Comparison of ENCODE assay signal across 18 cellular contexts in genomic region chr12:42695490-42695995, GRCh38.
DNase-seq lines count a peak whose midpoint lies in the region; ATAC-seq and TF ChIP-seq lines count a peak whose summit lies in the region.
"Had no signal": no experiment of that assay in that cellular context is flagged by ENCODE, and none has a peak within 500 bp of the region (broad histone marks: within the 10 kb centered on the region; RNA-seq: fewer than 3 reads in every experiment).

No MANE protein-coding gene starts in this region.

- no peak overlapping the region for H3K27ac Mint-ChIP-seq in activated T-cell treated with anti-CD3 and anti-CD28 coated beads, Interleukin-2, amount 50 U/mL, for 24 hours
- H3K27ac Mint-ChIP-seq: T-helper 1 cell treated with Interleukin-12 subunit alpha and Interleukin-12 subunit beta and Interleukin-4 antibody, amounts not matched to agents 30 μg/mL and 1 μg/mL, for 36 hours had no signal

- H3K27me3 ChIP-seq in DND-41 (ENCODE audit: insufficient read depth, low read length, poor library complexity), result no peaks in the 10 kb centered on the region
- H3K27me3 ChIP-seq in mesendoderm (ENCODE audit: insufficient read depth, low read length, poor library complexity), result no peaks in the 10 kb centered on the region
- H3K27me3 ChIP-seq: Peyer's patch had no signal

- H3K9me2 ChIP-seq in OCI-LY7 (ENCODE audit: insufficient read depth, low read length), result no peaks in the 10 kb centered on the region

- no peaks in the 10 kb centered on the region for H3K79me1 ChIP-seq in mesendoderm (ENCODE audit: low read length)

- H2BK5ac ChIP-seq in mesendoderm (ENCODE audit: low read length), result no peak overlapping the region

- H3K18ac ChIP-seq in mesendoderm (ENCODE audit: low read length), result no peak overlapping the region

- no peak overlapping the region; a peak in 1 of 4 replicates for H3K4me3 ChIP-seq in DND-41 (ENCODE audit: low read depth in 1 of 2, low read length in 2 of 2)
- H3K4me3 ChIP-seq in OCI-LY7 (ENCODE audit: low read depth, low read length, poor library complexity, severe bottlenecking), result no peak overlapping the region
- H3K4me3 ChIP-seq in mesendoderm (ENCODE audit: low read length), result no peak overlapping the region
- H3K4me3 ChIP-seq: GM23248, Peyer's patch had no signal

- no CpG with 5 or more reads among the region's 5 CpGs for WGBS in mesendoderm (ENCODE audit: extremely low coverage, insufficient coverage, low lambda C conversion rate)

- no peak overlapping the region for H3K23ac ChIP-seq in mesendoderm (ENCODE audit: low read length)

- intact Hi-C loops in OCI-LY7 (cut with micrococcal nuclease; ENCODE audit: unreplicated experiment), result no loop called here

- H3K4ac ChIP-seq in mesendoderm (ENCODE audit: low read depth, low read length), result no peak overlapping the region

- H3K4me1 ChIP-seq in DND-41 (ENCODE audit: insufficient read depth, low read length), result 0 out of 2 replicates have a peak, but pooled peaks cover 5% of the 10 kb centered on the region
- no peaks in the 10 kb centered on the region for H3K4me1 ChIP-seq in OCI-LY7 (ENCODE audit: insufficient read depth, low read length, poor library complexity, severe bottlenecking)
- peaks cover 6% of the 10 kb centered on the region for H3K4me1 ChIP-seq in mesendoderm (ENCODE audit: control insufficient read depth, low read depth, low read length)
- H3K4me1 ChIP-seq: Peyer's patch had no signal

- H2BK120ac ChIP-seq in mesendoderm (ENCODE audit: low read depth, low read length), result no peak overlapping the region

- no peak overlapping the region for H3K27ac ChIP-seq in DND-41 (ENCODE audit: low read length)
- H3K27ac ChIP-seq in OCI-LY7 (ENCODE audit: low read depth, low read length, poor library complexity, severe bottlenecking), result no peak overlapping the region
- H3K27ac ChIP-seq in mesendoderm (ENCODE audit: low read depth, low read length), result no peak overlapping the region
- H3K27ac ChIP-seq: C4-2B, GM23248 had no signal

- no peak overlapping the region for H3K9ac ChIP-seq in DND-41 (ENCODE audit: low read depth, low read length)
- H3K9ac ChIP-seq in mesendoderm (ENCODE audit: low read length), result no peak overlapping the region
- H3K9ac ChIP-seq: GM23248 had no signal

- no peak overlapping the region for H4K5ac ChIP-seq in mesendoderm (ENCODE audit: low read length)

- H4K20me1 ChIP-seq in DND-41 (ENCODE audit: insufficient read depth, low read length) (no peaks in the 10 kb centered on the region), OCI-LY7 (ENCODE audit: insufficient read depth, low read length) (no peaks in the 10 kb centered on the region)

- CTCF ChIA-PET in OCI-LY7 (lab: Charles Lee; ENCODE audit: unreplicated experiment), result no interaction called here

- no peak overlapping the region for H2AK5ac ChIP-seq in mesendoderm (ENCODE audit: low read length)

- ATAC-seq in DND-41 (ENCODE audit: insufficient read depth, low read depth) (peak; percentile 74), GM18517 (IDR thresholded peaks at IDR 0.05; ENCODE audit: unreplicated experiment) (no peak)
- ATAC-seq: HCT116 had no signal

- peak overlapping the region; percentile 0; the same call in 1 of the 2 replicates for H3K4me2 ChIP-seq in DND-41 (ENCODE audit: insufficient read depth, low read length)
- no peak overlapping the region for H3K4me2 ChIP-seq in OCI-LY7 (ENCODE audit: low read length)
- no peak overlapping the region for H3K4me2 ChIP-seq in mesendoderm (ENCODE audit: low read length)

- BruUV-seq in OCI-LY7 (replicated peaks; lab: Mats Ljungman, UMichigan), result no TSS peak

- no peaks in the 10 kb centered on the region for H3K36me3 Mint-ChIP-seq in activated T-cell treated with anti-CD3 and anti-CD28 coated beads, Interleukin-2, amount 50 U/mL, for 24 hours (ENCODE audit: low read depth)

- H3K36me3 ChIP-seq in DND-41 (ENCODE audit: insufficient read depth, low read length), result no peaks in the 10 kb centered on the region
- H3K36me3 ChIP-seq in OCI-LY7 (ENCODE audit: insufficient read depth, low read length), result no peaks in the 10 kb centered on the region
- no peaks in the 10 kb centered on the region for H3K36me3 ChIP-seq in mesendoderm (ENCODE audit: control insufficient read depth, insufficient read depth, low read length)
- H3K36me3 ChIP-seq: Peyer's patch had no signal

- peaks cover 1% of the 10 kb centered on the region for H3K4me1 Mint-ChIP-seq in activated T-cell treated with anti-CD3 and anti-CD28 coated beads, Interleukin-2, amount 50 U/mL, for 24 hours (ENCODE audit: low read depth)

- no peak overlapping the region for H3K4me3 Mint-ChIP-seq in activated T-cell treated with anti-CD3 and anti-CD28 coated beads, Interleukin-2, amount 50 U/mL, for 24 hours
- H3K4me3 Mint-ChIP-seq: T-helper 1 cell treated with Interleukin-12 subunit alpha and Interleukin-12 subunit beta and Interleukin-4 antibody, amounts not matched to agents 30 μg/mL and 1 μg/mL, for 36 hours had no signal

- H3K9me3 ChIP-seq in DND-41 (ENCODE audit: insufficient read depth, low read length, severe bottlenecking), result no peaks in the 10 kb centered on the region
- no peaks in the 10 kb centered on the region for H3K9me3 ChIP-seq in OCI-LY7 (ENCODE audit: low read length)
- H3K9me3 ChIP-seq: Peyer's patch had no signal

- no peak overlapping the region for H2AFZ ChIP-seq in DND-41 (ENCODE audit: low read depth, low read length)
- H2AFZ ChIP-seq in OCI-LY7 (ENCODE audit: low read length), result 0 out of 2 replicates have a peak overlapping the region, but pooled peaks have one; percentile 9

- no peak overlapping the region for H3K56ac ChIP-seq in mesendoderm (ENCODE audit: low read length)

- H3K27me3 Mint-ChIP-seq in activated T-cell treated with anti-CD3 and anti-CD28 coated beads, Interleukin-2, amount 50 U/mL, for 24 hours, result no peaks in the 10 kb centered on the region

- peak; percentile 27 for DNase-seq in DND-41
- peak; percentile 54 for DNase-seq in M059J (ENCODE audit: low read depth)
- no peak for DNase-seq in OCI-LY7 (ENCODE audit: low spot score)
- DNase-seq in mesendoderm, result no peak
- DNase-seq in activated T-cell treated with anti-CD3 and anti-CD28 coated beads, Interleukin-2, amount 50 U/mL, for 24 hours, result no peak
- DNase-seq in occipital lobe (lab: John Stamatoyannopoulos, UW), result no peak
- DNase-seq: DMS153, Karpas-422, NCI-H1436, NCI-H2029, NCI-H510A, NCI-H774, Peyer's patch had no signal

- H4K8ac ChIP-seq in mesendoderm (ENCODE audit: low read depth, low read length), result no peak overlapping the region

- TF ChIP-seq CTCF in DND-41 (IDR thresholded peaks at IDR 0.05; ENCODE audit: borderline replicate concordance, extremely low read depth, low read length, poor library complexity, severe bottlenecking) (no peak), OCI-LY7 (conservative IDR thresholded peaks at IDR 0.05; ENCODE audit: low read length) (no peak)

- H3K79me2 ChIP-seq in DND-41 (ENCODE audit: insufficient read depth, low read length), result no peaks in the 10 kb centered on the region
- no peaks in the 10 kb centered on the region for H3K79me2 ChIP-seq in OCI-LY7 (ENCODE audit: insufficient read depth, low read depth, low read length)
- H3K79me2 ChIP-seq in mesendoderm (ENCODE audit: control insufficient read depth, insufficient read depth, low read length), result no peaks in the 10 kb centered on the region

- peaks cover 4% of the 10 kb centered on the region for H3K9me3 Mint-ChIP-seq in activated T-cell treated with anti-CD3 and anti-CD28 coated beads, Interleukin-2, amount 50 U/mL, for 24 hours

- H2BK15ac ChIP-seq in mesendoderm (replicated peaks; ENCODE audit: low read depth), result peak overlapping the region; percentile 61

- POLR2A ChIA-PET in OCI-LY7 (lab: Charles Lee), result interaction anchor here (1.0 kb wide), 1 partner anchor 11 kb away, joined by 3 read pairs; no protein-coding TSS in a partner anchor

Comparison
In these comparisons a context has a peak if more than half of its experiments do, and no peak if none do; other contexts are left out.
1. DNase-seq: peak in DND-41 (single experiment) and M059J (single experiment); none in OCI-LY7 (single experiment), mesendoderm (single experiment), activated T-cell treated with anti-CD3 and anti-CD28 coated beads, Interleukin-2, amount 50 U/mL, for 24 hours (single experiment) and occipital lobe (single experiment).